1 cellular context compared by ENCODE assay signal in genomic region chr14:36647827-36648753, GRCh38.
A peak's percentile ranks its signal among the peaks of the same experiment; 100 is the strongest.
TF ChIP-seq lines count a peak whose summit lies in the region.

No MANE protein-coding gene starts in this region.

TF ChIP-seq in H1, 55 proteins besides CTCF, POLR2A, EP300 and RAD21 (continued from another document):
- TF ChIP-seq BCL11A (IDR thresholded peaks at IDR 0.05; ENCODE audit: low read depth in 2 of 2, low read length in 2 of 2) (no peak), SIN3A (conservative IDR thresholded peaks at IDR 0.05 in 1 of 2, IDR thresholded peaks at IDR 0.05 in 1 of 2; ENCODE audit: low read depth in 1 of 2, low read length in 2 of 2) (no peak), MAX (IDR thresholded peaks at IDR 0.05) (peak; percentile 57), CEBPB (IDR thresholded peaks at IDR 0.05; ENCODE audit: low read depth, low read length) (no peak), TEAD4 (IDR thresholded peaks at IDR 0.05; ENCODE audit: low read depth, low read length) (no peak), HDAC6 (IDR thresholded peaks at IDR 0.05; ENCODE audit: low read depth, low read length) (no peak), YY1 (IDR thresholded peaks at IDR 0.05; ENCODE audit: low read depth, low read length) (0 out of 2 replicates have a peak, but pooled peaks have one; percentile 34), JUN (IDR thresholded peaks at IDR 0.05; ENCODE audit: low read depth, low read length) (no peak), SIRT6 (IDR thresholded peaks at IDR 0.05; ENCODE audit: low read length) (no peak), SUZ12 (IDR thresholded peaks at IDR 0.05; ENCODE audit: low read length) (peak; percentile 85), USF2 (IDR thresholded peaks at IDR 0.05; ENCODE audit: low read length) (no peak), ASH2L (IDR thresholded peaks at IDR 0.05; ENCODE audit: low read length) (peak; percentile 61), TAF7 (optimal IDR thresholded peaks at IDR 0.05; ENCODE audit: borderline replicate concordance, low read depth, low read length) (no peak), SP1 (IDR thresholded peaks at IDR 0.05; ENCODE audit: low read depth, low read length) (0 out of 2 replicates have a peak, but pooled peaks have one; percentile 37), RNF2 (IDR thresholded peaks at IDR 0.05; ENCODE audit: borderline replicate concordance, low read depth, low read length, missing control alignments, poor library complexity, severe bottlenecking) (peak; percentile 97)
- TF ChIP-seq, protein P1, sequence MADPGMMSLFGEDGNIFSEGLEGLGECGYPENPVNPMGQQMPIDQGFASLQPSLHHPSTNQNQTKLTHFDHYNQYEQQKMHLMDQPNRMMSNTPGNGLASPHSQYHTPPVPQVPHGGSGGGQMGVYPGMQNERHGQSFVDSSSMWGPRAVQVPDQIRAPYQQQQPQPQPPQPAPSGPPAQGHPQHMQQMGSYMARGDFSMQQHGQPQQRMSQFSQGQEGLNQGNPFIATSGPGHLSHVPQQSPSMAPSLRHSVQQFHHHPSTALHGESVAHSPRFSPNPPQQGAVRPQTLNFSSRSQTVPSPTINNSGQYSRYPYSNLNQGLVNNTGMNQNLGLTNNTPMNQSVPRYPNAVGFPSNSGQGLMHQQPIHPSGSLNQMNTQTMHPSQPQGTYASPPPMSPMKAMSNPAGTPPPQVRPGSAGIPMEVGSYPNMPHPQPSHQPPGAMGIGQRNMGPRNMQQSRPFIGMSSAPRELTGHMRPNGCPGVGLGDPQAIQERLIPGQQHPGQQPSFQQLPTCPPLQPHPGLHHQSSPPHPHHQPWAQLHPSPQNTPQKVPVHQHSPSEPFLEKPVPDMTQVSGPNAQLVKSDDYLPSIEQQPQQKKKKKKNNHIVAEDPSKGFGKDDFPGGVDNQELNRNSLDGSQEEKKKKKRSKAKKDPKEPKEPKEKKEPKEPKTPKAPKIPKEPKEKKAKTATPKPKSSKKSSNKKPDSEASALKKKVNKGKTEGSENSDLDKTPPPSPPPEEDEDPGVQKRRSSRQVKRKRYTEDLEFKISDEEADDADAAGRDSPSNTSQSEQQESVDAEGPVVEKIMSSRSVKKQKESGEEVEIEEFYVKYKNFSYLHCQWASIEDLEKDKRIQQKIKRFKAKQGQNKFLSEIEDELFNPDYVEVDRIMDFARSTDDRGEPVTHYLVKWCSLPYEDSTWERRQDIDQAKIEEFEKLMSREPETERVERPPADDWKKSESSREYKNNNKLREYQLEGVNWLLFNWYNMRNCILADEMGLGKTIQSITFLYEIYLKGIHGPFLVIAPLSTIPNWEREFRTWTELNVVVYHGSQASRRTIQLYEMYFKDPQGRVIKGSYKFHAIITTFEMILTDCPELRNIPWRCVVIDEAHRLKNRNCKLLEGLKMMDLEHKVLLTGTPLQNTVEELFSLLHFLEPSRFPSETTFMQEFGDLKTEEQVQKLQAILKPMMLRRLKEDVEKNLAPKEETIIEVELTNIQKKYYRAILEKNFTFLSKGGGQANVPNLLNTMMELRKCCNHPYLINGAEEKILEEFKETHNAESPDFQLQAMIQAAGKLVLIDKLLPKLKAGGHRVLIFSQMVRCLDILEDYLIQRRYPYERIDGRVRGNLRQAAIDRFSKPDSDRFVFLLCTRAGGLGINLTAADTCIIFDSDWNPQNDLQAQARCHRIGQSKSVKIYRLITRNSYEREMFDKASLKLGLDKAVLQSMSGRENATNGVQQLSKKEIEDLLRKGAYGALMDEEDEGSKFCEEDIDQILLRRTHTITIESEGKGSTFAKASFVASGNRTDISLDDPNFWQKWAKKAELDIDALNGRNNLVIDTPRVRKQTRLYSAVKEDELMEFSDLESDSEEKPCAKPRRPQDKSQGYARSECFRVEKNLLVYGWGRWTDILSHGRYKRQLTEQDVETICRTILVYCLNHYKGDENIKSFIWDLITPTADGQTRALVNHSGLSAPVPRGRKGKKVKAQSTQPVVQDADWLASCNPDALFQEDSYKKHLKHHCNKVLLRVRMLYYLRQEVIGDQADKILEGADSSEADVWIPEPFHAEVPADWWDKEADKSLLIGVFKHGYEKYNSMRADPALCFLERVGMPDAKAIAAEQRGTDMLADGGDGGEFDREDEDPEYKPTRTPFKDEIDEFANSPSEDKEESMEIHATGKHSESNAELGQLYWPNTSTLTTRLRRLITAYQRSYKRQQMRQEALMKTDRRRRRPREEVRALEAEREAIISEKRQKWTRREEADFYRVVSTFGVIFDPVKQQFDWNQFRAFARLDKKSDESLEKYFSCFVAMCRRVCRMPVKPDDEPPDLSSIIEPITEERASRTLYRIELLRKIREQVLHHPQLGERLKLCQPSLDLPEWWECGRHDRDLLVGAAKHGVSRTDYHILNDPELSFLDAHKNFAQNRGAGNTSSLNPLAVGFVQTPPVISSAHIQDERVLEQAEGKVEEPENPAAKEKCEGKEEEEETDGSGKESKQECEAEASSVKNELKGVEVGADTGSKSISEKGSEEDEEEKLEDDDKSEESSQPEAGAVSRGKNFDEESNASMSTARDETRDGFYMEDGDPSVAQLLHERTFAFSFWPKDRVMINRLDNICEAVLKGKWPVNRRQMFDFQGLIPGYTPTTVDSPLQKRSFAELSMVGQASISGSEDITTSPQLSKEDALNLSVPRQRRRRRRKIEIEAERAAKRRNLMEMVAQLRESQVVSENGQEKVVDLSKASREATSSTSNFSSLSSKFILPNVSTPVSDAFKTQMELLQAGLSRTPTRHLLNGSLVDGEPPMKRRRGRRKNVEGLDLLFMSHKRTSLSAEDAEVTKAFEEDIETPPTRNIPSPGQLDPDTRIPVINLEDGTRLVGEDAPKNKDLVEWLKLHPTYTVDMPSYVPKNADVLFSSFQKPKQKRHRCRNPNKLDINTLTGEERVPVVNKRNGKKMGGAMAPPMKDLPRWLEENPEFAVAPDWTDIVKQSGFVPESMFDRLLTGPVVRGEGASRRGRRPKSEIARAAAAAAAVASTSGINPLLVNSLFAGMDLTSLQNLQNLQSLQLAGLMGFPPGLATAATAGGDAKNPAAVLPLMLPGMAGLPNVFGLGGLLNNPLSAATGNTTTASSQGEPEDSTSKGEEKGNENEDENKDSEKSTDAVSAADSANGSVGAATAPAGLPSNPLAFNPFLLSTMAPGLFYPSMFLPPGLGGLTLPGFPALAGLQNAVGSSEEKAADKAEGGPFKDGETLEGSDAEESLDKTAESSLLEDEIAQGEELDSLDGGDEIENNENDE (IDR thresholded peaks at IDR 0.05; ENCODE audit: insufficient replicate concordance, low read length), result no peak
